8 cellular contexts compared by ENCODE assay signal in genomic region chr17:1110844-1111598, GRCh38.
A peak's percentile ranks its signal among the peaks of the same experiment; 100 is the strongest.
DNase-seq lines count a peak whose midpoint lies in the region; ATAC-seq and TF ChIP-seq lines count a peak whose summit lies in the region.

No MANE protein-coding gene starts in this region.

- ATAC-seq in activated naive CD4-positive, alpha-beta T cell treated with anti-CD3 and anti-CD28 coated beads, Interleukin-2, amount 50 U/mL, for 72 hours = no peak
- ATAC-seq in upper lobe of right lung (peak; percentile 50), GM18502 (IDR thresholded peaks at IDR 0.05; ENCODE audit: poor library complexity, unreplicated experiment) (no peak)

- intact Hi-C loops in upper lobe of right lung (cut with DNase I) = no loop called here

- no peaks in the 10 kb centered on the region for H3K36me3 ChIP-seq in upper lobe of right lung

- H3K27me3 ChIP-seq in upper lobe of right lung = no peaks in the 10 kb centered on the region

- DNase-seq in activated naive CD4-positive, alpha-beta T cell treated with anti-CD3 and anti-CD28 coated beads, Interleukin-2, amount 10 ng/mL, durations not matched to agents 7 days and 5 days = no peak
- DNase-seq in activated naive CD4-positive, alpha-beta T cell treated with anti-CD3 and anti-CD28 coated beads, Interleukin-2, amount 50 U/mL, for 72 hours (ENCODE audit: low spot score in 2 of 2) = no peak
- DNase-seq in RPMI7951 (ENCODE audit: low read depth) (peak; percentile 97), dermis microvascular lymphatic vessel endothelial cell (ENCODE audit: low read depth in 2 of 2) (peak; percentile 79 to 95), mesothelial cell of epicardium (ENCODE audit: low spot score in 2 of 2, unreplicated experiment in 2 of 2) (no peak), upper lobe of right lung (peak; percentile 91), NCI-H1436 (lab: John Stamatoyannopoulos, UW) (no peak)

- CTCF ChIA-PET in activated naive CD4-positive, alpha-beta T cell treated with anti-CD3 and anti-CD28 coated beads, Interleukin-2, amount 10 ng/mL, durations not matched to agents 7 days and 5 days (lab: Charles Lee) = no interaction called here

- H3K4me1 Mint-ChIP-seq in activated naive CD4-positive, alpha-beta T cell treated with anti-CD3 and anti-CD28 coated beads, Interleukin-2, amount 10 ng/mL, durations not matched to agents 7 days and 5 days = peaks cover 77% of the 10 kb centered on the region
- H3K4me1 Mint-ChIP-seq in mesothelial cell of epicardium = peaks cover 42% of the 10 kb centered on the region

- no peak overlapping the region for H3K4me3 ChIP-seq in upper lobe of right lung

- H3K27me3 Mint-ChIP-seq in activated naive CD4-positive, alpha-beta T cell treated with anti-CD3 and anti-CD28 coated beads, Interleukin-2, amount 10 ng/mL, durations not matched to agents 7 days and 5 days = no peaks in the 10 kb centered on the region
- no peaks in the 10 kb centered on the region for H3K27me3 Mint-ChIP-seq in mesothelial cell of epicardium (ENCODE audit: low read depth)

- H3K9me3 Mint-ChIP-seq in activated naive CD4-positive, alpha-beta T cell treated with anti-CD3 and anti-CD28 coated beads, Interleukin-2, amount 10 ng/mL, durations not matched to agents 7 days and 5 days = no peaks in the 10 kb centered on the region
- no peaks in the 10 kb centered on the region for H3K9me3 Mint-ChIP-seq in activated naive CD4-positive, alpha-beta T cell treated with anti-CD3 and anti-CD28 coated beads, Interleukin-2, amount 50 U/mL, for 72 hours
- H3K9me3 Mint-ChIP-seq in mesothelial cell of epicardium = no peaks in the 10 kb centered on the region

- H3K4me3 Mint-ChIP-seq in activated naive CD4-positive, alpha-beta T cell treated with anti-CD3 and anti-CD28 coated beads, Interleukin-2, amount 10 ng/mL, durations not matched to agents 7 days and 5 days = peak overlapping the region; percentile 77
- H3K4me3 Mint-ChIP-seq in mesothelial cell of epicardium = peak overlapping the region; percentile 51

- peak overlapping the region; percentile 80 for H3K27ac Mint-ChIP-seq in activated naive CD4-positive, alpha-beta T cell treated with anti-CD3 and anti-CD28 coated beads, Interleukin-2, amount 10 ng/mL, durations not matched to agents 7 days and 5 days
- peak overlapping the region in 1 of 2 donors; percentile 48 for H3K27ac Mint-ChIP-seq in activated naive CD4-positive, alpha-beta T cell treated with anti-CD3 and anti-CD28 coated beads, Interleukin-2, amount 50 U/mL, for 72 hours
- peak overlapping the region; percentile 38 for H3K27ac Mint-ChIP-seq in mesothelial cell of epicardium

- peak overlapping the region; percentile 85 for H3K27ac ChIP-seq in upper lobe of right lung

- TF ChIP-seq CTCF in mesothelial cell of epicardium (IDR thresholded peaks at IDR 0.05; ENCODE audit: unreplicated experiment) (no peak), upper lobe of right lung (IDR thresholded peaks at IDR 0.05) (no peak)

- peaks cover 57% of the 10 kb centered on the region for H3K4me1 ChIP-seq in upper lobe of right lung

- H3K9me3 ChIP-seq in upper lobe of right lung = no peaks in the 10 kb centered on the region

- H3K36me3 Mint-ChIP-seq in activated naive CD4-positive, alpha-beta T cell treated with anti-CD3 and anti-CD28 coated beads, Interleukin-2, amount 10 ng/mL, durations not matched to agents 7 days and 5 days = peaks cover 9% of the 10 kb centered on the region
- no peaks in the 10 kb centered on the region for H3K36me3 Mint-ChIP-seq in activated naive CD4-positive, alpha-beta T cell treated with anti-CD3 and anti-CD28 coated beads, Interleukin-2, amount 50 U/mL, for 72 hours
- H3K36me3 Mint-ChIP-seq in mesothelial cell of epicardium = no peaks in the 10 kb centered on the region

Comparison
In these comparisons a context has a peak if more than half of its experiments do, and no peak if none do; other contexts are left out.
1. DNase-seq: peak in RPMI7951 (single experiment), dermis microvascular lymphatic vessel endothelial cell (2 of 2) and upper lobe of right lung (single experiment); none in activated naive CD4-positive, alpha-beta T cell treated with anti-CD3 and anti-CD28 coated beads, Interleukin-2, amount 10 ng/mL, durations not matched to agents 7 days and 5 days (single experiment), activated naive CD4-positive, alpha-beta T cell treated with anti-CD3 and anti-CD28 coated beads, Interleukin-2, amount 50 U/mL, for 72 hours (0 of 2), mesothelial cell of epicardium (0 of 2) and NCI-H1436 (single experiment).